In the genomic region with DNA sequence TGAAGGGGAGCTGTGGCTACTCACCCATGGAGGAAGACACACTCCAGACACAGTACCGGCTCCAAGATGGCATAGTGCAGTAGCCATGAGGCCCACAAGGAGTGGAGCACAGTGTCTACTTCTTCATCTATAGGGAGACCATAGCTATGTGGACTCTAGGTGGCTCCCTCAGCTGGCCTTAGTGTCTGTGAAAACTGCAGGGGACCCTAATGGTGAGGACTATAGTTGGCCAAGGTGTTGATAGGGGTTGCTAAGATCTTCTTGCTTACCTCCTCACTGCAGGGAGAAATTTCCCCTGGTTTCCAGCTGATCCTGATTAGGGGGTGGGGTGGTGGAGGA, we compare ENCODE assay signal across 15 cellular contexts.
"Had no signal": no experiment of that assay in that cellular context is flagged by ENCODE, and none has a peak within 500 bp of the region (broad histone marks: within the 10 kb centered on the region; RNA-seq: fewer than 3 reads in every experiment).

No MANE protein-coding gene starts in this region.

- H3K36me3 ChIP-seq: neural progenitor cell, ovary had no signal

- H3K27ac ChIP-seq: epithelial cell of prostate, gastroesophageal sphincter, neural progenitor cell, ovary had no signal

- H3K4me3 ChIP-seq: gastroesophageal sphincter, neural progenitor cell, ovary had no signal

- H3K9me3 ChIP-seq: ovary had no signal

- ATAC-seq: activated CD4-positive, alpha-beta T cell treated with anti-CD3 and anti-CD28 coated beads for 36 hours; gastroesophageal sphincter; left ventricle myocardium superior had no signal

- H3K27ac Mint-ChIP-seq: brain; neural progenitor cell; stimulated activated naive CD8-positive, alpha-beta T cell treated with anti-CD3 and anti-CD28 coated beads, Interleukin-15, Interleukin-2, amounts not matched to agents 100 ng/mL and 50 ng/mL, for 24 hours had no signal

- H3K36me3 Mint-ChIP-seq: neural progenitor cell had no signal

- H3K4me1 Mint-ChIP-seq: brain, neural progenitor cell had no signal

- H3K27me3 ChIP-seq: gastroesophageal sphincter, neural progenitor cell, ovary had no signal

- H3K4me1 ChIP-seq: gastroesophageal sphincter, neural progenitor cell had no signal

- DNase-seq: activated CD4-positive, alpha-beta T cell treated with anti-CD3 and anti-CD28 coated beads for 36 hours; activated CD8-positive, alpha-beta T cell treated with anti-CD3 and anti-CD28 coated beads, Interleukin-2, amount 10 ng/mL, durations not matched to agents 7 days and 5 days; activated naive CD4-positive, alpha-beta T cell treated with Interleukin-2 at 50 U/mL for 16 hours; effector memory CD4-positive, alpha-beta T cell; left ventricle myocardium superior; ovary; stimulated activated CD4-positive, alpha-beta T cell treated with anti-CD3 and anti-CD28 coated beads, Interleukin-12 subunit alpha, Interleukin-12 subunit beta, amount 100 ng/mL, for 4 hours; T1000 had no signal

- H3K4me3 Mint-ChIP-seq: activated CD4-positive, alpha-beta T cell treated with anti-CD3 and anti-CD28 coated beads for 36 hours; activated CD8-positive, alpha-beta T cell treated with anti-CD3 and anti-CD28 coated beads, Interleukin-2, amount 10 ng/mL, durations not matched to agents 7 days and 5 days; activated T-helper 1 cell treated with anti-CD3 and anti-CD28 coated beads, Interleukin-12 subunit alpha, Interleukin-12 subunit beta, Interleukin-2, Interleukin-4 antibody, amounts not matched to agents 30 ng/mL and 10 ng/mL and 1 ng/mL, durations not matched to agents 14 hours and 24 hours and 36 hours; brain; central memory CD8-positive, alpha-beta T cell; neural progenitor cell; stimulated activated naive CD8-positive, alpha-beta T cell treated with anti-CD3 and anti-CD28 coated beads, Interleukin-15, Interleukin-2, amounts not matched to agents 100 ng/mL and 50 ng/mL, for 24 hours had no signal

- H3K27me3 Mint-ChIP-seq: activated CD4-positive, alpha-beta T cell treated with anti-CD3 and anti-CD28 coated beads for 36 hours; brain; central memory CD8-positive, alpha-beta T cell; stimulated activated naive CD8-positive, alpha-beta T cell treated with anti-CD3 and anti-CD28 coated beads, Interleukin-15, Interleukin-2, amounts not matched to agents 100 ng/mL and 50 ng/mL, for 24 hours had no signal
